1 cellular context compared by ENCODE assay signal in genomic region chr12:14554281-14555008, GRCh38.
TF ChIP-seq lines count a peak whose summit lies in the region.

No MANE protein-coding gene starts in this region.

TF ChIP-seq in SK-N-SH treated with all-trans-retinoic acid at 6 μM for 48 hours, 23 proteins besides CTCF, POLR2A, EP300 and RAD21 (continued from another document):
- TF ChIP-seq CSRNP3 (CRISPR knock-in tag; IDR thresholded peaks at IDR 0.05): no peak
